ENCODE assay signal across 32 cellular contexts in the genomic region with DNA sequence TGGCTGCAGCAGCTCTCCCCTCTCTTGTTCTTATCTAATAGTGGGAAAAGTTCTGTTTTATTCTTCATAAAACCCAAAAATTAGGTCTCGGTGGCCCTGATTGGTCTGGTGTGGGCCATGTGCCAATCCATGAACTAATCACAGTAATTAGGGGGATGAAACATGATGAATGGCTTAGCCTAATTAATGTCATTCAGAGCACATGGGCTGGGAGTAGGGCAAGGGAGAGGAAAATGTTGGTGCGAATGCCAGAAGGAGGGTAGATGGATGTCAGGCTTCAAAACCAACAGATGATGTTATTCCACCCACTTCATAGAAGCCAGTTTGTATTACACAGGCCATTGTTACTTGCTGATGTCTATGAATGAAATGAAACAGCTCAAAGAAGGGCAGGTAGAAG.
"Had no signal": no experiment of that assay in that cellular context is flagged by ENCODE, and none has a peak within 500 bp of the region (broad histone marks: within the 10 kb centered on the region; RNA-seq: fewer than 3 reads in every experiment).

No MANE protein-coding gene starts in this region.

- H3K4me1 Mint-ChIP-seq: activated T-helper 17 cell treated with anti-CD3 and anti-CD28 coated beads, Interleukin-2, amount 50 U/mL, for 72 hours had no signal

- H3K4me3 ChIP-seq: pancreas, psoas muscle, right atrium auricular region, smooth muscle cell, stomach, suprapubic skin, tibial artery, upper lobe of right lung had no signal

- H3K36me3 ChIP-seq: pancreas, right atrium auricular region, stomach, suprapubic skin, tibial artery, upper lobe of right lung had no signal

- DNase-seq: activated B cell treated with CpG ODN at 0.5 μM for 24 hours; activated CD4-positive, alpha-beta T cell treated with anti-CD3 and anti-CD28 coated beads, Interleukin-2, amount 50 U/mL, for 1 hour; activated CD8-positive, alpha-beta T cell treated with anti-CD3 and anti-CD28 coated beads for 36 hours; activated gamma-delta T cell treated with Interleukin-2 at 50 U/mL for 16 hours; activated naive CD8-positive, alpha-beta T cell treated with anti-CD3 and anti-CD28 coated beads, Interleukin-2, amount 50 U/mL, for 24 hours; activated T-cell treated with anti-CD3 and anti-CD28 coated beads, Interleukin-2, amount 50 U/mL, for 4 hours; endodermal cell; foreskin fibroblast; head of caudate nucleus; hippocampal formation; left cardiac atrium; left ventricle myocardium superior; nephron progenitor cell; pancreas; psoas muscle; stimulated activated CD4-positive, alpha-beta T cell treated with anti-CD3 and anti-CD28 coated beads, Interleukin-1b, Interleukin-23, amount 100 ng/mL, for 48 hours; stimulated activated CD4-positive, alpha-beta T cell treated with anti-CD3 and anti-CD28 coated beads, Interleukin-4, amount 100 ng/mL, for 4 hours; stimulated activated CD8-positive, alpha-beta memory T cell treated with anti-CD3 and anti-CD28 coated beads, Interleukin-4, amount 100 ng/mL, for 48 hours; stimulated activated naive B cell treated with anti-CD40 and anti-IgM and Interleukin-4, amounts not matched to agents 10 μg/mL and 1 μg/mL and 100 μg/mL, for 72 hours; stomach; tibial artery; upper lobe of right lung had no signal

- H3K9me3 Mint-ChIP-seq: activated B cell treated with CpG ODN at 0.5 μM for 24 hours; activated CD8-positive, alpha-beta T cell treated with anti-CD3 and anti-CD28 coated beads for 36 hours; activated naive CD4-positive, alpha-beta T cell treated with anti-CD3 and anti-CD28 coated beads, Interleukin-2, amount 50 U/mL, for 24 hours; activated T-cell treated with anti-CD3 and anti-CD28 coated beads, Interleukin-2, amount 50 U/mL, for 4 hours; activated T-helper 17 cell treated with anti-CD3 and anti-CD28 coated beads, Interleukin-2, amount 50 U/mL, for 72 hours; central memory CD8-positive, alpha-beta T cell; dendritic cell treated with granulocyte-macrophage colony-stimulating factor and Interleukin-4, amounts not matched to agents 40 ng/mL and 50 ng/mL, for 4 days; endodermal cell; stimulated activated naive B cell treated with anti-CD40 and anti-IgM and Interleukin-4, amounts not matched to agents 10 μg/mL and 1 μg/mL and 100 μg/mL, for 72 hours had no signal

- H3K4me3 Mint-ChIP-seq: activated B cell treated with CpG ODN at 0.5 μM for 24 hours; activated CD8-positive, alpha-beta T cell treated with anti-CD3 and anti-CD28 coated beads for 36 hours; activated naive CD4-positive, alpha-beta T cell treated with anti-CD3 and anti-CD28 coated beads, Interleukin-2, amount 50 U/mL, for 24 hours; activated naive CD8-positive, alpha-beta T cell treated with anti-CD3 and anti-CD28 coated beads, Interleukin-2, amount 50 U/mL, for 24 hours; activated T-cell treated with anti-CD3 and anti-CD28 coated beads, Interleukin-2, amount 50 U/mL, for 4 hours; activated T-helper 17 cell treated with anti-CD3 and anti-CD28 coated beads, Interleukin-2, amount 50 U/mL, for 72 hours; central memory CD8-positive, alpha-beta T cell; dendritic cell treated with granulocyte-macrophage colony-stimulating factor and Interleukin-4, amounts not matched to agents 40 ng/mL and 50 ng/mL, for 4 days; endodermal cell; nephron progenitor cell; stimulated activated naive B cell treated with anti-CD40 and anti-IgM and Interleukin-4, amounts not matched to agents 10 μg/mL and 1 μg/mL and 100 μg/mL, for 72 hours had no signal

- H3K4me2 ChIP-seq: smooth muscle cell had no signal

- H3K27me3 ChIP-seq: pancreas, right atrium auricular region, stomach, suprapubic skin, tibial artery, upper lobe of right lung had no signal

- ATAC-seq: activated CD8-positive, alpha-beta T cell treated with anti-CD3 and anti-CD28 coated beads for 36 hours; activated naive CD8-positive, alpha-beta T cell treated with anti-CD3 and anti-CD28 coated beads, Interleukin-2, amount 50 U/mL, for 24 hours; activated T-cell treated with anti-CD3 and anti-CD28 coated beads, Interleukin-2, amount 50 U/mL, for 4 hours; activated T-helper 17 cell treated with anti-CD3 and anti-CD28 coated beads, Interleukin-2, amount 50 U/mL, for 72 hours; esophagus mucosa; left cardiac atrium; left ventricle myocardium superior; pancreas; psoas muscle; stimulated activated naive B cell treated with anti-CD40 and anti-IgM and Interleukin-4, amounts not matched to agents 10 μg/mL and 1 μg/mL and 100 μg/mL, for 72 hours; upper lobe of right lung had no signal

- H3K27me3 Mint-ChIP-seq: activated B cell treated with CpG ODN at 0.5 μM for 24 hours; activated naive CD4-positive, alpha-beta T cell treated with anti-CD3 and anti-CD28 coated beads, Interleukin-2, amount 50 U/mL, for 24 hours; activated T-helper 17 cell treated with anti-CD3 and anti-CD28 coated beads, Interleukin-2, amount 50 U/mL, for 72 hours; central memory CD8-positive, alpha-beta T cell; stimulated activated naive B cell treated with anti-CD40 and anti-IgM and Interleukin-4, amounts not matched to agents 10 μg/mL and 1 μg/mL and 100 μg/mL, for 72 hours had no signal

- H3K27ac Mint-ChIP-seq: activated CD8-positive, alpha-beta T cell treated with anti-CD3 and anti-CD28 coated beads for 36 hours; activated naive CD4-positive, alpha-beta T cell treated with anti-CD3 and anti-CD28 coated beads, Interleukin-2, amount 50 U/mL, for 24 hours; activated naive CD8-positive, alpha-beta T cell treated with anti-CD3 and anti-CD28 coated beads, Interleukin-2, amount 50 U/mL, for 24 hours; activated T-helper 17 cell treated with anti-CD3 and anti-CD28 coated beads, Interleukin-2, amount 50 U/mL, for 72 hours; dendritic cell treated with granulocyte-macrophage colony-stimulating factor and Interleukin-4, amounts not matched to agents 40 ng/mL and 50 ng/mL, for 4 days; endodermal cell; nephron progenitor cell; stimulated activated naive B cell treated with anti-CD40 and anti-IgM and Interleukin-4, amounts not matched to agents 10 μg/mL and 1 μg/mL and 100 μg/mL, for 72 hours had no signal

- FAIRE-seq: bronchial epithelial cell, keratinocyte, pancreas had no signal

- H3K4me1 ChIP-seq: tibial artery, upper lobe of right lung had no signal

- H3K36me3 Mint-ChIP-seq: activated naive CD4-positive, alpha-beta T cell treated with anti-CD3 and anti-CD28 coated beads, Interleukin-2, amount 50 U/mL, for 24 hours had no signal

- H3K9me3 ChIP-seq: pancreas, psoas muscle, right atrium auricular region, stomach, suprapubic skin, tibial artery, upper lobe of right lung had no signal

- H3K27ac ChIP-seq: pancreas, psoas muscle, right atrium auricular region, stomach, suprapubic skin, tibial artery, upper lobe of right lung had no signal
